ENCODE assay signal across 23 cellular contexts in genomic region chr1:68143633-68144032, GRCh38.
"Had no signal": no experiment of that assay in that cellular context is flagged by ENCODE, and none has a peak within 500 bp of the region (broad histone marks: within the 10 kb centered on the region; RNA-seq: fewer than 3 reads in every experiment).

No MANE protein-coding gene starts in this region.

- H3K9me3 ChIP-seq: left lung, suprapubic skin, tibial artery, upper lobe of right lung had no signal

- ATAC-seq: activated CD8-positive, alpha-beta T cell treated with anti-CD3 and anti-CD28 coated beads for 36 hours; activated naive CD8-positive, alpha-beta T cell treated with anti-CD3 and anti-CD28 coated beads, Interleukin-2, amount 50 U/mL, for 24 hours; effector memory CD8-positive, alpha-beta T cell; left lung; stimulated activated naive B cell treated with anti-CD40 and anti-IgM and Interleukin-4, amounts not matched to agents 10 μg/mL and 1 μg/mL and 100 μg/mL, for 72 hours; T-helper 17 cell; upper lobe of right lung had no signal

- FAIRE-seq: bronchial epithelial cell had no signal

- DNase-seq: activated CD4-positive, alpha-beta T cell treated with anti-CD3 and anti-CD28 coated beads for 1 hour; activated CD4-positive, alpha-beta T cell treated with anti-CD3 and anti-CD28 coated beads, Interleukin-2, amount 50 U/mL, for 1 hour; activated CD8-positive, alpha-beta T cell treated with anti-CD3 and anti-CD28 coated beads for 36 hours; activated naive CD8-positive, alpha-beta T cell treated with anti-CD3 and anti-CD28 coated beads, Interleukin-2, amount 50 U/mL, for 24 hours; activated T-cell treated with anti-CD3 and anti-CD28 coated beads, Interleukin-2, amount 50 U/mL, for 48 hours; amygdala; dorsolateral prefrontal cortex; effector memory CD8-positive, alpha-beta T cell; erythroblast; head of caudate nucleus; left lung; mesendoderm; stimulated activated CD4-positive, alpha-beta T cell treated with anti-CD3 and anti-CD28 coated beads, Interleukin-15, amount 100 ng/mL, for 24 hours; stimulated activated CD4-positive, alpha-beta T cell treated with anti-CD3 and anti-CD28 coated beads, Interleukin-2, amount 100 ng/mL, for 24 hours; stimulated activated naive B cell treated with anti-CD40 and anti-IgM and Interleukin-4, amounts not matched to agents 10 μg/mL and 1 μg/mL and 100 μg/mL, for 72 hours; T-helper 17 cell; T1000; tibial artery; upper lobe of right lung had no signal

- H3K4me3 ChIP-seq: coronary artery, dorsolateral prefrontal cortex, left lung, lung, suprapubic skin, tibial artery, upper lobe of right lung had no signal

- H3K27ac ChIP-seq: coronary artery, suprapubic skin, tibial artery, upper lobe of right lung had no signal

- H3K27me3 ChIP-seq: dorsolateral prefrontal cortex, left lung, suprapubic skin, tibial artery, upper lobe of right lung had no signal
